15 cellular contexts compared by ENCODE assay signal in genomic region chr11:118896921-118897591, GRCh38. TPM values are rescaled to one million over a fixed set of nuclear protein-coding genes. Genes with fewer than 3 reads are reported as not detected.
DNase-seq lines count a peak whose midpoint lies in the region; ATAC-seq, FAIRE-seq and TF ChIP-seq lines count a peak whose summit lies in the region.
"Had no signal": no experiment of that assay in that cellular context is flagged by ENCODE, and none has a peak within 500 bp of the region (broad histone marks: within the 10 kb centered on the region; RNA-seq: fewer than 3 reads in every experiment).

No MANE protein-coding gene starts in this region.

- H3K9ac ChIP-seq in HepG2 (ENCODE audit: insufficient read depth, low read depth, low read length) (no peak overlapping the region), endothelial cell of umbilical vein (replicated peaks; ENCODE audit: extremely low read depth, insufficient read depth, low read length) (no peak overlapping the region)

- H3K36me3 ChIP-seq in HepG2 (replicated peaks in 1 of 2; ENCODE audit: control insufficient read depth in 1 of 2, insufficient read depth in 2 of 2, low read length in 2 of 2) = peaks cover 15 to 17% of the 10 kb centered on the region in 2 experiments; a peak in 4 of 5 replicates
- H3K36me3 ChIP-seq in right lobe of liver = peaks cover 0 to 24% (median 4%) of the 10 kb centered on the region in 4 donors
- H3K36me3 ChIP-seq in endothelial cell of umbilical vein (ENCODE audit: control insufficient read depth in 2 of 2, extremely low read depth in 1 of 2, insufficient read depth in 2 of 2, low read length in 2 of 2) = peaks cover 2 to 18% of the 10 kb centered on the region in 2 experiments
- peaks cover 43% of the 10 kb centered on the region for H3K36me3 ChIP-seq in thoracic aorta

- peak overlapping the region in 1 of 3 donors; percentile 56 for H3K4me3 Mint-ChIP-seq in T-cell
- H3K4me3 Mint-ChIP-seq: activated CD8-positive, alpha-beta memory T cell treated with anti-CD3 and anti-CD28 coated beads, Interleukin-2, amount 10 ng/mL, durations not matched to agents 7 days and 5 days had no signal

- no peak for TF ChIP-seq RAD21 in HepG2 (CRISPR knock-in tag; IDR thresholded peaks at IDR 0.05)

- CTCF ChIA-PET in HepG2 (lab: Yijun Ruan, JAX; ENCODE audit: low intra/inter-chr PET ratio, low total read pairs) (no interaction called here), T-cell (lab: Charles Lee) (interaction anchor here in 1 of 2 donors (1.9 kb wide), 1 partner anchor 109 kb away, joined by 5 read pairs; no protein-coding TSS in a partner anchor), endothelial cell of umbilical vein (lab: Charles Lee) (no interaction called here)

- H3K9me3 Mint-ChIP-seq in T-cell = no peaks in the 10 kb centered on the region

- TF ChIP-seq EP300 in HepG2 (IDR thresholded peaks at IDR 0.05; ENCODE audit: low read depth in 2 of 2, low read length in 2 of 2) (no peak), HepG2 (CRISPR knock-in tag; IDR thresholded peaks at IDR 0.05; ENCODE audit: borderline replicate concordance) (no peak)

- peaks cover 75 to 78% (median 76%) of the 10 kb centered on the region in 3 donors for H3K4me1 Mint-ChIP-seq in T-cell

- H3K4me1 ChIP-seq in HepG2 (ENCODE audit: insufficient read depth, low read length) = 0 out of 2 replicates have a peak, but pooled peaks cover 7% of the 10 kb centered on the region
- H3K4me1 ChIP-seq in right lobe of liver = no peaks in the 10 kb centered on the region
- H3K4me1 ChIP-seq in endothelial cell of umbilical vein (ENCODE audit: control insufficient read depth, extremely low read depth, insufficient read depth, low read length) = no peaks in the 10 kb centered on the region
- peaks cover 3 to 50% of the 10 kb centered on the region in 2 donors for H3K4me1 ChIP-seq in thoracic aorta (ENCODE audit: control insufficient read depth in 1 of 2, low read depth in 2 of 2)

- TF ChIP-seq CTCF in HepG2 (CRISPR knock-in tag; IDR thresholded peaks at IDR 0.05) (no peak), right lobe of liver (IDR thresholded peaks at IDR 0.05) (no peak), endothelial cell of umbilical vein (IDR thresholded peaks at IDR 0.05; ENCODE audit: extremely low read depth in 1 of 2, insufficient read depth in 1 of 2, low read depth in 1 of 2, low read length in 2 of 2) (no peak), thoracic aorta (IDR thresholded peaks at IDR 0.05) (no peak)

- peaks cover 25% of the 10 kb centered on the region for H3K36me3 Mint-ChIP-seq in T-cell

- H4K20me1 ChIP-seq in HepG2 (ENCODE audit: insufficient read depth, low read length) (no peaks in the 10 kb centered on the region), endothelial cell of umbilical vein (replicated peaks; ENCODE audit: control insufficient read depth, extremely low read depth, insufficient read depth, low read length) (no peaks in the 10 kb centered on the region)

- H3K27ac ChIP-seq in HepG2 (ENCODE audit: extremely low read length, insufficient read depth, low read length) (no peak overlapping the region), right lobe of liver (no peak overlapping the region), endothelial cell of umbilical vein (ENCODE audit: insufficient read depth, low read depth, low read length) (no peak overlapping the region), thoracic aorta (peak overlapping the region; percentile 19 to 25)

- 81% methylated on average over 6 of the region's 12 CpGs for WGBS in HepG2 (ENCODE audit: low lambda C conversion rate)
- WGBS in right lobe of liver (ENCODE audit: insufficient coverage, low coverage, low lambda C conversion rate, missing lambda C conversion rate) = 50% methylated on average over 2 of the region's 12 CpGs

- H3K9me1 ChIP-seq in endothelial cell of umbilical vein (replicated peaks; ENCODE audit: control insufficient read depth, extremely low read depth, insufficient read depth, low read length) = no peaks in the 10 kb centered on the region

- BruUV-seq in HepG2 (replicated peaks; lab: Mats Ljungman, UMichigan) = no TSS peak
- TSS peak; percentile 6 for BruUV-seq in endothelial cell of umbilical vein (replicated peaks; lab: Mats Ljungman, UMichigan)

- H3K4me2 ChIP-seq in HepG2 (ENCODE audit: low read depth, low read length) (no peak overlapping the region), endothelial cell of umbilical vein (ENCODE audit: insufficient read depth, low read length) (no peak overlapping the region)

- DNase-seq in HepG2 (ENCODE audit: low spot score) = no peak
- no peak for DNase-seq in right lobe of liver
- DNase-seq in T-cell = no peak
- no peak for DNase-seq in endothelial cell of umbilical vein (ENCODE audit: low read depth, low spot score)
- no peak for DNase-seq in thoracic aorta (ENCODE audit: low spot score)
- DNase-seq in cortex of kidney (lab: John Stamatoyannopoulos, UW) = no peak
- DNase-seq in activated gamma-delta T cell treated with Interleukin-2 at 50 U/mL for 16 hours = no peak
- DNase-seq: activated CD8-positive, alpha-beta memory T cell treated with anti-CD3 and anti-CD28 coated beads, Interleukin-2, amount 10 ng/mL, durations not matched to agents 7 days and 5 days; head of caudate nucleus; NCI-H2107; stimulated activated CD8-positive, alpha-beta memory T cell treated with anti-CD3 and anti-CD28 coated beads, Interleukin-4, amount 100 ng/mL, for 48 hours had no signal

- H3K27me3 ChIP-seq in HepG2 (ENCODE audit: control insufficient read depth in 1 of 2, insufficient read depth in 2 of 2, low read length in 2 of 2) = peaks cover 2 to 17% of the 10 kb centered on the region in 2 experiments; a peak in 3 of 5 replicates
- no peaks in the 10 kb centered on the region for H3K27me3 ChIP-seq in right lobe of liver
- peaks cover 0 to 1% of the 10 kb centered on the region in 2 experiments for H3K27me3 ChIP-seq in endothelial cell of umbilical vein (ENCODE audit: control insufficient read depth in 2 of 2, insufficient read depth in 2 of 2, low read length in 2 of 2)
- H3K27me3 ChIP-seq in thoracic aorta (replicated peaks; ENCODE audit: insufficient read depth) = no peaks in the 10 kb centered on the region

- intact Hi-C loops in HepG2 (cut with micrococcal nuclease; ENCODE audit: unreplicated experiment) (loop anchor here (10.0 kb wide), 1 partner anchor 1578 kb away; no protein-coding TSS in a partner anchor), right lobe of liver (cut with DNase I) (no loop called here), endothelial cell of umbilical vein (cut with micrococcal nuclease) (no loop called here)

- ATAC-seq in HepG2 (peak; percentile 10; the same call in 2 of the 3 replicates), right lobe of liver (no peak), T-cell (replicated peaks in 1 of 4) (no peak), thoracic aorta (ENCODE audit: insufficient number of reproducible peaks, low FRiP score, low read depth) (no peak), HG03378 (IDR thresholded peaks at IDR 0.05; ENCODE audit: unreplicated experiment) (no peak)
- ATAC-seq: activated CD8-positive, alpha-beta memory T cell treated with anti-CD3 and anti-CD28 coated beads, Interleukin-2, amount 10 ng/mL, durations not matched to agents 7 days and 5 days had no signal

- H3K27ac Mint-ChIP-seq in T-cell = peak overlapping the region; percentile 84 to 97
- H3K27ac Mint-ChIP-seq: activated CD8-positive, alpha-beta memory T cell treated with anti-CD3 and anti-CD28 coated beads, Interleukin-2, amount 10 ng/mL, durations not matched to agents 7 days and 5 days had no signal

- in situ Hi-C loops in HepG2 (cut with HindIII; ENCODE audit: extremely low pct_ligation_motif_present, low pct_unique_long_range_greater_than_20kb) = no loop called here

- no peak overlapping the region for H2AFZ ChIP-seq in HepG2 (ENCODE audit: low read length)
- no peak overlapping the region for H2AFZ ChIP-seq in endothelial cell of umbilical vein (ENCODE audit: low read depth, low read length)

- H3K4me3 ChIP-seq in HepG2 (replicated peaks in 1 of 3; ENCODE audit: insufficient read depth in 1 of 3, low read depth in 2 of 3, low read length in 3 of 3) = no peak overlapping the region
- H3K4me3 ChIP-seq in right lobe of liver = no peak overlapping the region
- no peak overlapping the region for H3K4me3 ChIP-seq in endothelial cell of umbilical vein (replicated peaks in 1 of 3; ENCODE audit: insufficient read depth in 1 of 3, low read depth in 1 of 3, low read length in 3 of 3)
- H3K4me3 ChIP-seq in thoracic aorta = no peak overlapping the region

- TF ChIP-seq POLR2A in HepG2 (IDR thresholded peaks at IDR 0.05; ENCODE audit: insufficient read depth in 1 of 2, low read depth in 2 of 2, low read length in 2 of 2) (no peak), right lobe of liver (IDR thresholded peaks at IDR 0.05) (no peak), endothelial cell of umbilical vein (IDR thresholded peaks at IDR 0.05; ENCODE audit: low read depth, low read length) (no peak)

- dilution Hi-C loops in endothelial cell of umbilical vein (cut with MboI; ENCODE audit: extremely low pct_ligation_motif_present, low sequenced_read_pairs) = no loop called here

- no peaks in the 10 kb centered on the region for H3K79me2 ChIP-seq in HepG2 (ENCODE audit: insufficient read depth, low read length)
- no peaks in the 10 kb centered on the region for H3K79me2 ChIP-seq in endothelial cell of umbilical vein (ENCODE audit: control insufficient read depth, insufficient read depth, low read length)

- no peak for FAIRE-seq in HepG2 (lab: Jason Lieb, UNC)
- FAIRE-seq in endothelial cell of umbilical vein (lab: Jason Lieb, UNC) = no peak

- no peaks in the 10 kb centered on the region for H3K9me3 ChIP-seq in HepG2 (ENCODE audit: low read length)
- no peaks in the 10 kb centered on the region for H3K9me3 ChIP-seq in right lobe of liver
- H3K9me3 ChIP-seq in endothelial cell of umbilical vein (replicated peaks; ENCODE audit: control insufficient read depth, insufficient read depth, low read length) = no peaks in the 10 kb centered on the region
- no peaks in the 10 kb centered on the region for H3K9me3 ChIP-seq in thoracic aorta

- POLR2A ChIA-PET in HepG2 (lab: Yijun Ruan, JAX) = no interaction called here
- POLR2A ChIA-PET in T-cell (lab: Charles Lee) = interaction anchor here (0.6 to 0.9 kb wide), 2 partner anchors 46 to 105 kb away, joined by 3 read pairs; no protein-coding TSS in a partner anchor
- POLR2A ChIA-PET in endothelial cell of umbilical vein (lab: Charles Lee) = no interaction called here

- H3K27me3 Mint-ChIP-seq in T-cell = no peaks in the 10 kb centered on the region
- H3K27me3 Mint-ChIP-seq: activated CD8-positive, alpha-beta memory T cell treated with anti-CD3 and anti-CD28 coated beads, Interleukin-2, amount 10 ng/mL, durations not matched to agents 7 days and 5 days had no signal

RNA-seq across cellular contexts. Expression of gene CXCR5, which starts 13.4 kb away (rescaled TPM):
- not detected in 2 replicates for total RNA-seq in HepG2 (2016; rRNA removed; fragmentation: Illumina TruSeq; extraction: Trizol)
- not detected in 2 replicates for total RNA-seq in HepG2 (2016; cell fraction: cytosol; rRNA removed; fragmentation: Illumina TruSeq; extraction: Trizol; ENCODE audit: low read depth)
- total RNA-seq in HepG2 (2016; cell fraction: insoluble cytoplasmic fraction; rRNA removed; fragmentation: Illumina TruSeq; extraction: Trizol) = not detected in 2 replicates
- total RNA-seq in HepG2 (2016; cell fraction: membrane; rRNA removed; fragmentation: Illumina TruSeq; extraction: Trizol) = not detected in 2 replicates
- total RNA-seq in HepG2 (2016; cell fraction: nucleus; rRNA removed; fragmentation: Illumina TruSeq; extraction: Trizol) = not detected in 2 replicates
- polyA plus RNA-seq in HepG2 (2011; rRNA removed) = not detected in 2 replicates
- polyA plus RNA-seq in HepG2 (2011; cell fraction: cytosol; rRNA removed) = not detected in 2 replicates
- not detected in 2 replicates for polyA plus RNA-seq in HepG2 (2011; cell fraction: nucleus; rRNA removed)
- polyA plus RNA-seq in HepG2 (2012) = not detected in 2 replicates
- polyA plus RNA-seq in HepG2 (2016; cell fraction: cytosol; fragmentation: Illumina TruSeq; extraction: Trizol; ENCODE audit: low read depth) = not detected in 2 replicates
- not detected in 2 replicates for polyA plus RNA-seq in HepG2 (2016; cell fraction: insoluble cytoplasmic fraction; fragmentation: Illumina TruSeq; extraction: Trizol; ENCODE audit: low read depth)
- not detected in 2 replicates for polyA plus RNA-seq in HepG2 (2016; cell fraction: membrane; fragmentation: Illumina TruSeq; extraction: Trizol; ENCODE audit: low read depth)
- not detected in 2 replicates for polyA plus RNA-seq in HepG2 (2016; cell fraction: nucleus; fragmentation: Illumina TruSeq; extraction: Trizol; ENCODE audit: insufficient read depth, low read depth)
- not detected in 2 replicates for polyA minus RNA-seq in HepG2 (2011; rRNA and poly(A)+ RNA removed; ENCODE audit: low replicate concordance)
- polyA minus RNA-seq in HepG2 (2011; cell fraction: cytosol; rRNA and poly(A)+ RNA removed) = not detected in 2 replicates
- polyA minus RNA-seq in HepG2 (2011; cell fraction: nucleus; rRNA and poly(A)+ RNA removed) = not detected in 2 replicates
- under 1 TPM in 2 of 6 experiments, not detected in 4; 0.07 TPM for total RNA-seq in right lobe of liver
- 10 to 100 TPM in 1 of 5 donors, 1 to 10 TPM in 4; 4.7 to 10.6 (median 6.3) TPM for total RNA-seq in T-cell
- not detected in 2 replicates for total RNA-seq in endothelial cell of umbilical vein
- not detected in 2 replicates for polyA plus RNA-seq in endothelial cell of umbilical vein
- not detected in 2 replicates for polyA plus RNA-seq in endothelial cell of umbilical vein (2011; cell fraction: cytosol; rRNA removed)
- polyA plus RNA-seq in endothelial cell of umbilical vein (2011; cell fraction: nucleus; rRNA removed) = not detected in 2 replicates
- polyA plus RNA-seq in endothelial cell of umbilical vein (2012) = not detected in 2 replicates
- polyA minus RNA-seq in endothelial cell of umbilical vein = not detected in 2 replicates
- not detected for polyA minus RNA-seq in endothelial cell of umbilical vein (2011; cell fraction: cytosol; rRNA and poly(A)+ RNA removed)
- not detected in 2 replicates for polyA minus RNA-seq in endothelial cell of umbilical vein (2011; cell fraction: nucleus; rRNA and poly(A)+ RNA removed)
- not detected for total RNA-seq in thoracic aorta
- total RNA-seq: G401 had no signal

RNA-seq across cellular contexts. Expression of gene BCL9L, which starts 28.7 kb away (rescaled TPM):
- total RNA-seq in HepG2 (2016; rRNA removed; fragmentation: Illumina TruSeq; extraction: Trizol) = 3.7 and 5.5 TPM in 2 replicates
- 1.4 and 2.2 TPM in 2 replicates for total RNA-seq in HepG2 (2016; cell fraction: cytosol; rRNA removed; fragmentation: Illumina TruSeq; extraction: Trizol; ENCODE audit: low read depth)
- 3.5 and 4.0 TPM in 2 replicates for total RNA-seq in HepG2 (2016; cell fraction: insoluble cytoplasmic fraction; rRNA removed; fragmentation: Illumina TruSeq; extraction: Trizol)
- total RNA-seq in HepG2 (2016; cell fraction: membrane; rRNA removed; fragmentation: Illumina TruSeq; extraction: Trizol) = 3.8 and 4.9 TPM in 2 replicates
- 9.3 and 12.2 TPM in 2 replicates for total RNA-seq in HepG2 (2016; cell fraction: nucleus; rRNA removed; fragmentation: Illumina TruSeq; extraction: Trizol)
- polyA plus RNA-seq in HepG2 (2011; rRNA removed) = 4.1 and 4.5 TPM in 2 replicates
- polyA plus RNA-seq in HepG2 (2011; cell fraction: cytosol; rRNA removed) = 1.1 and 1.9 TPM in 2 replicates
- polyA plus RNA-seq in HepG2 (2011; cell fraction: nucleus; rRNA removed) = 7.0 and 13.4 TPM in 2 replicates
- 10.4 and 11.2 TPM in 2 replicates for polyA plus RNA-seq in HepG2 (2012)
- polyA plus RNA-seq in HepG2 (2016; cell fraction: cytosol; fragmentation: Illumina TruSeq; extraction: Trizol; ENCODE audit: low read depth) = 0.58 and 0.67 TPM in 2 replicates
- polyA plus RNA-seq in HepG2 (2016; cell fraction: insoluble cytoplasmic fraction; fragmentation: Illumina TruSeq; extraction: Trizol; ENCODE audit: low read depth) = 9.7 and 15.0 TPM in 2 replicates
- polyA plus RNA-seq in HepG2 (2016; cell fraction: membrane; fragmentation: Illumina TruSeq; extraction: Trizol; ENCODE audit: low read depth) = 1.5 and 1.9 TPM in 2 replicates
- polyA plus RNA-seq in HepG2 (2016; cell fraction: nucleus; fragmentation: Illumina TruSeq; extraction: Trizol; ENCODE audit: insufficient read depth, low read depth) = 21.7 and 33.9 TPM in 2 replicates
- 4.8 and 11.8 TPM in 2 replicates for polyA minus RNA-seq in HepG2 (2011; rRNA and poly(A)+ RNA removed; ENCODE audit: low replicate concordance)
- 6.2 and 6.8 TPM in 2 replicates for polyA minus RNA-seq in HepG2 (2011; cell fraction: cytosol; rRNA and poly(A)+ RNA removed)
- polyA minus RNA-seq in HepG2 (2011; cell fraction: nucleus; rRNA and poly(A)+ RNA removed) = 5.5 and 6.5 TPM in 2 replicates
- 10 to 100 TPM; 10.2 to 22.5 (median 19.8) TPM for total RNA-seq in right lobe of liver
- total RNA-seq in T-cell = 100 to 1,000 TPM; 229 to 331 (median 308) TPM
- total RNA-seq in endothelial cell of umbilical vein = 44.7 and 48.8 TPM in 2 replicates
- 7.3 and 10.2 TPM in 2 replicates for polyA plus RNA-seq in endothelial cell of umbilical vein
- 6.5 and 8.0 TPM in 2 replicates for polyA plus RNA-seq in endothelial cell of umbilical vein (2011; cell fraction: cytosol; rRNA removed)
- polyA plus RNA-seq in endothelial cell of umbilical vein (2011; cell fraction: nucleus; rRNA removed) = 10.3 and 10.7 TPM in 2 replicates
- polyA plus RNA-seq in endothelial cell of umbilical vein (2012) = 34.2 and 37.1 TPM in 2 replicates
- polyA minus RNA-seq in endothelial cell of umbilical vein = 6.4 and 6.9 TPM in 2 replicates
- polyA minus RNA-seq in endothelial cell of umbilical vein (2011; cell fraction: cytosol; rRNA and poly(A)+ RNA removed) = 24.1 TPM
- 6.1 and 20.0 TPM in 2 replicates for polyA minus RNA-seq in endothelial cell of umbilical vein (2011; cell fraction: nucleus; rRNA and poly(A)+ RNA removed)
- 10 to 100 TPM; 28.6 to 68.8 TPM for total RNA-seq in thoracic aorta

RNA-seq across cellular contexts. Expression of gene UPK2, which starts 59.0 kb away (rescaled TPM):
- total RNA-seq in HepG2 (2016; rRNA removed; fragmentation: Illumina TruSeq; extraction: Trizol) = not detected in 2 replicates
- total RNA-seq in HepG2 (2016; cell fraction: cytosol; rRNA removed; fragmentation: Illumina TruSeq; extraction: Trizol; ENCODE audit: low read depth) = not detected in 2 replicates
- total RNA-seq in HepG2 (2016; cell fraction: insoluble cytoplasmic fraction; rRNA removed; fragmentation: Illumina TruSeq; extraction: Trizol) = not detected in 2 replicates
- total RNA-seq in HepG2 (2016; cell fraction: membrane; rRNA removed; fragmentation: Illumina TruSeq; extraction: Trizol) = not detected in 2 replicates
- not detected in 2 replicates for total RNA-seq in HepG2 (2016; cell fraction: nucleus; rRNA removed; fragmentation: Illumina TruSeq; extraction: Trizol)
- not detected in 2 replicates for polyA plus RNA-seq in HepG2 (2011; rRNA removed)
- not detected in 2 replicates for polyA plus RNA-seq in HepG2 (2011; cell fraction: cytosol; rRNA removed)
- polyA plus RNA-seq in HepG2 (2011; cell fraction: nucleus; rRNA removed) = not detected in 2 replicates
- not detected in 2 replicates for polyA plus RNA-seq in HepG2 (2012)
- polyA plus RNA-seq in HepG2 (2016; cell fraction: cytosol; fragmentation: Illumina TruSeq; extraction: Trizol; ENCODE audit: low read depth) = not detected in 2 replicates
- polyA plus RNA-seq in HepG2 (2016; cell fraction: insoluble cytoplasmic fraction; fragmentation: Illumina TruSeq; extraction: Trizol; ENCODE audit: low read depth) = not detected in 2 replicates
- not detected in 2 replicates for polyA plus RNA-seq in HepG2 (2016; cell fraction: membrane; fragmentation: Illumina TruSeq; extraction: Trizol; ENCODE audit: low read depth)
- polyA plus RNA-seq in HepG2 (2016; cell fraction: nucleus; fragmentation: Illumina TruSeq; extraction: Trizol; ENCODE audit: insufficient read depth, low read depth) = not detected in 2 replicates
- polyA minus RNA-seq in HepG2 (2011; rRNA and poly(A)+ RNA removed; ENCODE audit: low replicate concordance) = not detected in 2 replicates
- not detected in 2 replicates for polyA minus RNA-seq in HepG2 (2011; cell fraction: cytosol; rRNA and poly(A)+ RNA removed)
- not detected in 2 replicates for polyA minus RNA-seq in HepG2 (2011; cell fraction: nucleus; rRNA and poly(A)+ RNA removed)
- not detected for total RNA-seq in right lobe of liver
- under 1 TPM in 1 of 5 donors, not detected in 4; 0.32 TPM for total RNA-seq in T-cell
- total RNA-seq in endothelial cell of umbilical vein = not detected in 2 replicates
- 0.11 and 0.13 TPM in 2 replicates for polyA plus RNA-seq in endothelial cell of umbilical vein
- polyA plus RNA-seq in endothelial cell of umbilical vein (2011; cell fraction: cytosol; rRNA removed) = 0.07 TPM in 1 of 2 replicates, not detected in the other
- polyA plus RNA-seq in endothelial cell of umbilical vein (2011; cell fraction: nucleus; rRNA removed) = not detected in 2 replicates
- polyA plus RNA-seq in endothelial cell of umbilical vein (2012) = not detected in 2 replicates
- not detected in 2 replicates for polyA minus RNA-seq in endothelial cell of umbilical vein
- polyA minus RNA-seq in endothelial cell of umbilical vein (2011; cell fraction: cytosol; rRNA and poly(A)+ RNA removed) = not detected
- polyA minus RNA-seq in endothelial cell of umbilical vein (2011; cell fraction: nucleus; rRNA and poly(A)+ RNA removed) = not detected in 2 replicates
- not detected for total RNA-seq in thoracic aorta
- total RNA-seq: activated CD8-positive, alpha-beta memory T cell treated with anti-CD3 and anti-CD28 coated beads, Interleukin-2, amount 10 ng/mL, durations not matched to agents 7 days and 5 days; G401; omental fat pad; T-helper 1 cell treated with Interleukin-12 subunit alpha and Interleukin-12 subunit beta and Interleukin-4 antibody, amounts not matched to agents 30 ng/mL and 1 ng/mL, for 36 hours had no signal

Comparison
In these comparisons a context has a peak if more than half of its experiments do, and no peak if none do; other contexts are left out.
1. H3K27ac ChIP-seq: peak in thoracic aorta (2 of 2); none in HepG2 (single experiment), right lobe of liver (0 of 3) and endothelial cell of umbilical vein (single experiment).
2. POLR2A ChIA-PET loops: an anchor here in T-cell (0.6 to 0.9 kb wide); none called in HepG2 and endothelial cell of umbilical vein.